In the genomic region with DNA sequence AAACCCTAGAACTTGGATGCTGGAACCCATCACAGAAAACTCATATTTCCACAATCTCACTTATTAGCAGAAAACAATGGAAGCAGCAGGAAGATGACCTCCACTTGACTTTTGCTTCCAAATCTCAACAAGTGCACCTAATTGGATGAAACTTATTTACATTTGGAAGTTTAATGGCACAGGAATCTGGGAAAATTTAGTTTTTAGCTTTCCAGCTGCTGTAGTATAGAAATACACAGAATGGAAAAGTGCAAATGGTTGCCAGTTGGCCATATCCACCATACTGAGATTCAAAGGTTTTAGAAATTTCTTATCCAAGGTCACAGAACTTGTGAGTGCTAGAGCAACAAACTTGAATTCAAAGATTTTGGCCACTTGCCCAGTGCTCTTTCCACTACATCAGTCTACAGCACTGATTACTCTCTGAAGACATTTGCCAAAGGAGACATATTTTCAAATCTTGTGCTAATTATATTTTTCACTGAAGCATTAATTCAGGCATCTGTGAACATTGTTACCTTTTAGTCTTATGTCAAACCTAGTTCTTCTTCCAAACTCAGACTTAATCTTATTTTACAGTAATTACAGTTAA, we compare ENCODE assay signal across 11 cellular contexts. TPM values are rescaled to one million over a fixed set of nuclear protein-coding genes. Genes with fewer than 3 reads are reported as not detected.
A peak's percentile ranks its signal among the peaks of the same experiment; 100 is the strongest.
DNase-seq lines count a peak whose midpoint lies in the region; ATAC-seq and TF ChIP-seq lines count a peak whose summit lies in the region.
"Had no signal": no experiment of that assay in that cellular context is flagged by ENCODE, and none has a peak within 500 bp of the region (broad histone marks: within the 10 kb centered on the region; RNA-seq: fewer than 3 reads in every experiment).

No MANE protein-coding gene starts in this region.

- H3K36me3 ChIP-seq in right atrium auricular region = no peaks in the 10 kb centered on the region
- no peaks in the 10 kb centered on the region for H3K36me3 ChIP-seq in left lung
- H3K36me3 ChIP-seq in prostate gland = no peaks in the 10 kb centered on the region

- peaks cover 4% of the 10 kb centered on the region for H3K36me3 Mint-ChIP-seq in activated naive CD8-positive, alpha-beta T cell treated with anti-CD3 and anti-CD28 coated beads, Interleukin-2, amount 50 U/mL, for 24 hours (ENCODE audit: low read depth)

- intact Hi-C loops in Right ventricle myocardium superior (cut with DNase I) (no loop called here), left lung (cut with DNase I) (no loop called here), prostate gland (cut with DNase I) (no loop called here)

- H3K4me3 Mint-ChIP-seq in activated naive CD8-positive, alpha-beta T cell treated with anti-CD3 and anti-CD28 coated beads, Interleukin-2, amount 50 U/mL, for 24 hours = no peak overlapping the region

- H3K27ac ChIP-seq in right atrium auricular region (peak overlapping the region in 1 of 2 donors; percentile 12), left lung (no peak overlapping the region), prostate gland (no peak overlapping the region)

- no peaks in the 10 kb centered on the region for H3K9me3 Mint-ChIP-seq in activated naive CD8-positive, alpha-beta T cell treated with anti-CD3 and anti-CD28 coated beads, Interleukin-2, amount 50 U/mL, for 24 hours

- no peaks in the 10 kb centered on the region for H3K27me3 Mint-ChIP-seq in activated naive CD8-positive, alpha-beta T cell treated with anti-CD3 and anti-CD28 coated beads, Interleukin-2, amount 50 U/mL, for 24 hours

- H3K4me1 ChIP-seq in right atrium auricular region = peaks cover 0 to 12% of the 10 kb centered on the region in 2 donors
- no peaks in the 10 kb centered on the region for H3K4me1 ChIP-seq in left lung
- H3K4me1 ChIP-seq in prostate gland (replicated peaks) = no peaks in the 10 kb centered on the region

- ATAC-seq in Right ventricle myocardium superior (ENCODE audit: poor library complexity) = peak; percentile 96
- peak; percentile 70 for ATAC-seq in left lung
- ATAC-seq in activated naive CD8-positive, alpha-beta T cell treated with anti-CD3 and anti-CD28 coated beads, Interleukin-2, amount 50 U/mL, for 24 hours = no peak
- ATAC-seq in GM21381 (IDR thresholded peaks at IDR 0.05; ENCODE audit: unreplicated experiment) = no peak

- H3K4me1 Mint-ChIP-seq in activated naive CD8-positive, alpha-beta T cell treated with anti-CD3 and anti-CD28 coated beads, Interleukin-2, amount 50 U/mL, for 24 hours = peaks cover 2% of the 10 kb centered on the region

- TF ChIP-seq POLR2A in prostate gland (IDR thresholded peaks at IDR 0.05) = no peak

- no peak overlapping the region for H3K27ac Mint-ChIP-seq in activated naive CD8-positive, alpha-beta T cell treated with anti-CD3 and anti-CD28 coated beads, Interleukin-2, amount 50 U/mL, for 24 hours

- DNase-seq in Right ventricle myocardium superior = no peak
- DNase-seq in right atrium auricular region (ENCODE audit: low spot score) = no peak
- peak; percentile 40 for DNase-seq in dedifferentiated amniotic fluid mesenchymal stem cell (ENCODE audit: extremely low spot score)
- peak in 1 of 2 donors; percentile 37 for DNase-seq in left lung
- DNase-seq in prostate gland (ENCODE audit: low spot score) = no peak
- DNase-seq in activated naive CD8-positive, alpha-beta T cell treated with anti-CD3 and anti-CD28 coated beads, Interleukin-2, amount 50 U/mL, for 24 hours = no peak
- no peak for DNase-seq in NCI-H2227 (lab: John Stamatoyannopoulos, UW; ENCODE audit: unreplicated experiment)
- DNase-seq: KG1, NCI-H2029 treated with DMSO at 0.1 percent for 48 hours, posterior cingulate gyrus had no signal

- H3K4me3 ChIP-seq in right atrium auricular region = no peak overlapping the region
- no peak overlapping the region for H3K4me3 ChIP-seq in left lung
- H3K4me3 ChIP-seq in prostate gland = no peak overlapping the region

- no peaks in the 10 kb centered on the region for H3K9me3 ChIP-seq in right atrium auricular region
- H3K9me3 ChIP-seq in left lung = no peaks in the 10 kb centered on the region
- H3K9me3 ChIP-seq in prostate gland = no peaks in the 10 kb centered on the region

- TF ChIP-seq CTCF in right atrium auricular region (IDR thresholded peaks at IDR 0.05) (no peak), left lung (IDR thresholded peaks at IDR 0.05) (no peak), prostate gland (IDR thresholded peaks at IDR 0.05) (no peak)

- no peaks in the 10 kb centered on the region for H3K27me3 ChIP-seq in right atrium auricular region
- H3K27me3 ChIP-seq in left lung = no peaks in the 10 kb centered on the region
- no peaks in the 10 kb centered on the region for H3K27me3 ChIP-seq in prostate gland (replicated peaks; ENCODE audit: insufficient read depth)

RNA-seq across cellular contexts. Expression of a gene that starts 9.3 kb away (rescaled TPM):
- total RNA-seq in Right ventricle myocardium superior (27.4 TPM), right atrium auricular region (10 to 100 TPM; 38.7 to 45.4 TPM), left lung (100 to 1,000 TPM; 163 to 200 TPM), prostate gland (10 to 100 TPM; 49.4 to 55.7 TPM)

Comparison
In these comparisons a context has a peak if more than half of its experiments do, and no peak if none do; other contexts are left out.
1. ATAC-seq: peak in Right ventricle myocardium superior (single experiment) and left lung (single experiment); none in activated naive CD8-positive, alpha-beta T cell treated with anti-CD3 and anti-CD28 coated beads, Interleukin-2, amount 50 U/mL, for 24 hours (single experiment) and GM21381 (single experiment).